Comparison of ENCODE assay signal across 1 cellular context in the genomic region with DNA sequence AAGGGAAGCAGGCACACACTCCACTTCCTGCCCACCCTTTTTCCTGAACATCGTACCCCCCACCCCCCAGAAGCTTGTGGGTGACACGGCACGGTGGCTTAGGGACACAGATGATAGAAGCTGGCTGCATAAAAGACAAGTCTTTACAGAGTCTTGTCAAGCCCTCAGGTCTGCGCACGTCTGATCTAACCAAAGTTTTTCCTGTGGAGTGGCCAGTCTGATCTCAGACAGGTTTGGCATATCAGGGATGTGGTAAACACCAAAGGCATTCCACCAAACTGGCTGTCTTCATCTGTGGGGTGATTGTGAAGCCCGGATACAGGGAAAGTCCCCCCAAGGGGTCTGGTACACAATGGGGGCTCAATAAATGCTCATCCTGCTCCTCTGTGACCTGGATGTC.
TF ChIP-seq lines count a peak whose summit lies in the region.

No MANE protein-coding gene starts in this region.

TF ChIP-seq in GM23338, 12 proteins besides CTCF, POLR2A, EP300 and RAD21 (continued from another document):
- no peak for TF ChIP-seq REST (IDR thresholded peaks at IDR 0.05; ENCODE audit: unreplicated experiment)
- no peak for TF ChIP-seq POLR2AphosphoS5 (IDR thresholded peaks at IDR 0.05; ENCODE audit: low read depth)
- TF ChIP-seq ZNF331 (CRISPR knock-in tag; IDR thresholded peaks at IDR 0.05; ENCODE audit: low read depth) = no peak
- TF ChIP-seq, protein P1, sequence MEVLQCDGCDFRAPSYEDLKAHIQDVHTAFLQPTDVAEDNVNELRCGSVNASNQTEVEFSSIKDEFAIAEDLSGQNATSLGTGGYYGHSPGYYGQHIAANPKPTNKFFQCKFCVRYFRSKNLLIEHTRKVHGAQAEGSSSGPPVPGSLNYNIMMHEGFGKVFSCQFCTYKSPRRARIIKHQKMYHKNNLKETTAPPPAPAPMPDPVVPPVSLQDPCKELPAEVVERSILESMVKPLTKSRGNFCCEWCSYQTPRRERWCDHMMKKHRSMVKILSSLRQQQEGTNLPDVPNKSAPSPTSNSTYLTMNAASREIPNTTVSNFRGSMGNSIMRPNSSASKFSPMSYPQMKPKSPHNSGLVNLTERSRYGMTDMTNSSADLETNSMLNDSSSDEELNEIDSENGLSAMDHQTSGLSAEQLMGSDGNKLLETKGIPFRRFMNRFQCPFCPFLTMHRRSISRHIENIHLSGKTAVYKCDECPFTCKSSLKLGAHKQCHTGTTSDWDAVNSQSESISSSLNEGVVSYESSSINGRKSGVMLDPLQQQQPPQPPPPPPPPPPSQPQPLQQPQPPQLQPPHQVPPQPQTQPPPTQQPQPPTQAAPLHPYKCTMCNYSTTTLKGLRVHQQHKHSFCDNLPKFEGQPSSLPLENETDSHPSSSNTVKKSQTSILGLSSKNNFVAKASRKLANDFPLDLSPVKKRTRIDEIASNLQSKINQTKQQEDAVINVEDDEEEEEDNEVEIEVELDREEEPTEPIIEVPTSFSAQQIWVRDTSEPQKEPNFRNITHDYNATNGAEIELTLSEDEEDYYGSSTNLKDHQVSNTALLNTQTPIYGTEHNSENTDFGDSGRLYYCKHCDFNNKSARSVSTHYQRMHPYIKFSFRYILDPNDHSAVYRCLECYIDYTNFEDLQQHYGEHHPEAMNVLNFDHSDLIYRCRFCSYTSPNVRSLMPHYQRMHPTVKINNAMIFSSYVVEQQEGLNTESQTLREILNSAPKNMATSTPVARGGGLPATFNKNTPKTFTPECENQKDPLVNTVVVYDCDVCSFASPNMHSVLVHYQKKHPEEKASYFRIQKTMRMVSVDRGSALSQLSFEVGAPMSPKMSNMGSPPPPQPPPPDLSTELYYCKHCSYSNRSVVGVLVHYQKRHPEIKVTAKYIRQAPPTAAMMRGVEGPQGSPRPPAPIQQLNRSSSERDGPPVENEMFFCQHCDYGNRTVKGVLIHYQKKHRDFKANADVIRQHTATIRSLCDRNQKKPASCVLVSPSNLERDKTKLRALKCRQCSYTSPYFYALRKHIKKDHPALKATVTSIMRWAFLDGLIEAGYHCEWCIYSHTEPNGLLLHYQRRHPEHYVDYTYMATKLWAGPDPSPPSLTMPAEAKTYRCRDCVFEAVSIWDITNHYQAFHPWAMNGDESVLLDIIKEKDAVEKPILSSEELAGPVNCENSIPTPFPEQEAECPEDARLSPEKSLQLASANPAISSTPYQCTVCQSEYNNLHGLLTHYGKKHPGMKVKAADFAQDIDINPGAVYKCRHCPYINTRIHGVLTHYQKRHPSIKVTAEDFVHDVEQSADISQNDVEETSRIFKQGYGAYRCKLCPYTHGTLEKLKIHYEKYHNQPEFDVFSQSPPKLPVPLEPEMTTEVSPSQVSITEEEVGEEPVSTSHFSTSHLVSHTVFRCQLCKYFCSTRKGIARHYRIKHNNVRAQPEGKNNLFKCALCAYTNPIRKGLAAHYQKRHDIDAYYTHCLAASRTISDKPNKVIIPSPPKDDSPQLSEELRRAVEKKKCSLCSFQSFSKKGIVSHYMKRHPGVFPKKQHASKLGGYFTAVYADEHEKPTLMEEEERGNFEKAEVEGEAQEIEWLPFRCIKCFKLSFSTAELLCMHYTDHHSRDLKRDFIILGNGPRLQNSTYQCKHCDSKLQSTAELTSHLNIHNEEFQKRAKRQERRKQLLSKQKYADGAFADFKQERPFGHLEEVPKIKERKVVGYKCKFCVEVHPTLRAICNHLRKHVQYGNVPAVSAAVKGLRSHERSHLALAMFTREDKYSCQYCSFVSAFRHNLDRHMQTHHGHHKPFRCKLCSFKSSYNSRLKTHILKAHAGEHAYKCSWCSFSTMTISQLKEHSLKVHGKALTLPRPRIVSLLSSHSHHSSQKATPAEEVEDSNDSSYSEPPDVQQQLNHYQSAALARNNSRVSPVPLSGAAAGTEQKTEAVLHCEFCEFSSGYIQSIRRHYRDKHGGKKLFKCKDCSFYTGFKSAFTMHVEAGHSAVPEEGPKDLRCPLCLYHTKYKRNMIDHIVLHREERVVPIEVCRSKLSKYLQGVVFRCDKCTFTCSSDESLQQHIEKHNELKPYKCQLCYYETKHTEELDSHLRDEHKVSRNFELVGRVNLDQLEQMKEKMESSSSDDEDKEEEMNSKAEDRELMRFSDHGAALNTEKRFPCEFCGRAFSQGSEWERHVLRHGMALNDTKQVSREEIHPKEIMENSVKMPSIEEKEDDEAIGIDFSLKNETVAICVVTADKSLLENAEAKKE (CRISPR knock-in tag; IDR thresholded peaks at IDR 0.05) = no peak
- TF ChIP-seq STAT1 (IDR thresholded peaks at IDR 0.05; ENCODE audit: unreplicated experiment) = no peak
- no peak for TF ChIP-seq NANOG (IDR thresholded peaks at IDR 0.05; ENCODE audit: borderline replicate concordance)
- no peak for TF ChIP-seq EZH2phosphoT487 (IDR thresholded peaks at IDR 0.05; ENCODE audit: unreplicated experiment)
